Comparison of ENCODE assay signal across 1 cellular context in genomic region chr20:14332796-14333345, GRCh38.
TF ChIP-seq lines count a peak whose summit lies in the region.

No MANE protein-coding gene starts in this region.

TF ChIP-seq in SK-N-SH, 30 proteins besides CTCF, POLR2A, EP300 and RAD21 (continued from another document):
- TF ChIP-seq POLR2AphosphoS5 (IDR thresholded peaks at IDR 0.05; ENCODE audit: low read depth, low read length): peak; percentile 52; the same call in 1 of the 2 replicates
- TF ChIP-seq MXI1 (IDR thresholded peaks at IDR 0.05; ENCODE audit: low read depth, low read length): no peak
- no peak for TF ChIP-seq FOXM1 (IDR thresholded peaks at IDR 0.05; ENCODE audit: low read depth)
- TF ChIP-seq SMC3 (IDR thresholded peaks at IDR 0.05; ENCODE audit: low read depth, low read length): no peak
- no peak for TF ChIP-seq CHD2 (IDR thresholded peaks at IDR 0.05; ENCODE audit: low read length, partially characterized antibody)
- TF ChIP-seq SIN3A (IDR thresholded peaks at IDR 0.05; ENCODE audit: borderline replicate concordance, low read depth, low read length): no peak
- no peak for TF ChIP-seq RCOR1 (IDR thresholded peaks at IDR 0.05; ENCODE audit: low read length)
- no peak; the same call in 1 of the 2 replicates for TF ChIP-seq FOSL2 (IDR thresholded peaks at IDR 0.05; ENCODE audit: borderline replicate concordance, low read depth)
- TF ChIP-seq IRF3 (IDR thresholded peaks at IDR 0.05; ENCODE audit: low read depth, low read length): no peak
- TF ChIP-seq MEF2A (IDR thresholded peaks at IDR 0.05; ENCODE audit: borderline replicate concordance, low read depth): no peak
- no peak for TF ChIP-seq USF1 (IDR thresholded peaks at IDR 0.05; ENCODE audit: borderline replicate concordance, low read depth)
- TF ChIP-seq USF2 (IDR thresholded peaks at IDR 0.05; ENCODE audit: borderline replicate concordance, low read depth, low read length): no peak
- no peak for TF ChIP-seq MAX (IDR thresholded peaks at IDR 0.05; ENCODE audit: low read depth)
- no peak for TF ChIP-seq FOXJ3 (CRISPR knock-in tag; IDR thresholded peaks at IDR 0.05)
- no peak for TF ChIP-seq REST (IDR thresholded peaks at IDR 0.05; ENCODE audit: low read depth, low read length)
